1 cellular context compared by ENCODE assay signal in the genomic region with DNA sequence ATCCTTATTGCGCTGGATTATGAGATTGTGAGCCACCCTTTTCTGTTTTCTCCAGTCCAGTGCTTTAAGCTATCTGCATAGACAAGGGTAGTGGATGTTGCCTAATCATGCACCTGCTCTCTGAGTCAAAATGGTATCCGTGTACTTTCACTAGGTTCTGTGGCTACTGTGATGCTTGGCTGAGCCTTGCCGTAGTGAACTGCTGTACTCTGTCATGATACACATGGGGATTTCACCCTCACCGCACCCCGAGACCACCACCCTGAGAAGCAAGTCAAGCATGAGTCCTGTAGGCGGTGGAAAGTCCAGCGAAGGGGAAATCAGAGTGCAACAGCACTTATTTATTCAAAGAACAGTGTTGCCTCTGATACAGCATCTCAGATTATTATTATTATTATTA.
A peak's percentile ranks its signal among the peaks of the same experiment; 100 is the strongest.
TF ChIP-seq lines count a peak whose summit lies in the region.

No MANE protein-coding gene starts in this region.

TF ChIP-seq in GM12878, 131 proteins besides CTCF, POLR2A, EP300 and RAD21 (continued from another document):
- TF ChIP-seq, protein P1, sequence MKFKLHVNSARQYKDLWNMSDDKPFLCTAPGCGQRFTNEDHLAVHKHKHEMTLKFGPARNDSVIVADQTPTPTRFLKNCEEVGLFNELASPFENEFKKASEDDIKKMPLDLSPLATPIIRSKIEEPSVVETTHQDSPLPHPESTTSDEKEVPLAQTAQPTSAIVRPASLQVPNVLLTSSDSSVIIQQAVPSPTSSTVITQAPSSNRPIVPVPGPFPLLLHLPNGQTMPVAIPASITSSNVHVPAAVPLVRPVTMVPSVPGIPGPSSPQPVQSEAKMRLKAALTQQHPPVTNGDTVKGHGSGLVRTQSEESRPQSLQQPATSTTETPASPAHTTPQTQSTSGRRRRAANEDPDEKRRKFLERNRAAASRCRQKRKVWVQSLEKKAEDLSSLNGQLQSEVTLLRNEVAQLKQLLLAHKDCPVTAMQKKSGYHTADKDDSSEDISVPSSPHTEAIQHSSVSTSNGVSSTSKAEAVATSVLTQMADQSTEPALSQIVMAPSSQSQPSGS (IDR thresholded peaks at IDR 0.05; ENCODE audit: low read length), result peak; percentile 99
- peak; percentile 82 for TF ChIP-seq MEF2B (IDR thresholded peaks at IDR 0.05; ENCODE audit: partially characterized antibody, poor library complexity, severe bottlenecking)
- 0 out of 2 replicates have a peak, but pooled peaks have one; percentile 48 for TF ChIP-seq GATAD2B (conservative IDR thresholded peaks at IDR 0.05; ENCODE audit: low read depth)
- peak; percentile 99 for TF ChIP-seq TCF12 (IDR thresholded peaks at IDR 0.05; ENCODE audit: low read depth, low read length)
- TF ChIP-seq CREM (IDR thresholded peaks at IDR 0.05; ENCODE audit: low read depth), result peak; percentile 91
- TF ChIP-seq ZBED1 (IDR thresholded peaks at IDR 0.05; ENCODE audit: borderline replicate concordance), result peak; percentile 100
- peak; percentile 57; the same call in 1 of the 2 replicates for TF ChIP-seq DPF2 (IDR thresholded peaks at IDR 0.05)
- TF ChIP-seq BHLHE40 (IDR thresholded peaks at IDR 0.05; ENCODE audit: borderline replicate concordance in 1 of 2, low read depth in 2 of 2, low read length in 1 of 2), result peak; percentile 71 to 86; a peak in 3 of 4 replicates
- TF ChIP-seq CBX5 (IDR thresholded peaks at IDR 0.05; ENCODE audit: low read depth), result peak; percentile 95
- no peak for TF ChIP-seq SMARCA5 (IDR thresholded peaks at IDR 0.05)
- no peak; the same call in 1 of the 2 replicates for TF ChIP-seq BACH1 (IDR thresholded peaks at IDR 0.05; ENCODE audit: borderline replicate concordance)
- TF ChIP-seq CBFB (IDR thresholded peaks at IDR 0.05; ENCODE audit: low read depth), result peak; percentile 99
- no peak for TF ChIP-seq SIX5 (IDR thresholded peaks at IDR 0.05; ENCODE audit: low read depth, low read length, severe bottlenecking)
- TF ChIP-seq TCF7 (IDR thresholded peaks at IDR 0.05; ENCODE audit: borderline replicate concordance), result peak; percentile 67
- TF ChIP-seq, protein P2, sequence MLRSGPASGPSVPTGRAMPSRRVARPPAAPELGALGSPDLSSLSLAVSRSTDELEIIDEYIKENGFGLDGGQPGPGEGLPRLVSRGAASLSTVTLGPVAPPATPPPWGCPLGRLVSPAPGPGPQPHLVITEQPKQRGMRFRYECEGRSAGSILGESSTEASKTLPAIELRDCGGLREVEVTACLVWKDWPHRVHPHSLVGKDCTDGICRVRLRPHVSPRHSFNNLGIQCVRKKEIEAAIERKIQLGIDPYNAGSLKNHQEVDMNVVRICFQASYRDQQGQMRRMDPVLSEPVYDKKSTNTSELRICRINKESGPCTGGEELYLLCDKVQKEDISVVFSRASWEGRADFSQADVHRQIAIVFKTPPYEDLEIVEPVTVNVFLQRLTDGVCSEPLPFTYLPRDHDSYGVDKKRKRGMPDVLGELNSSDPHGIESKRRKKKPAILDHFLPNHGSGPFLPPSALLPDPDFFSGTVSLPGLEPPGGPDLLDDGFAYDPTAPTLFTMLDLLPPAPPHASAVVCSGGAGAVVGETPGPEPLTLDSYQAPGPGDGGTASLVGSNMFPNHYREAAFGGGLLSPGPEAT (IDR thresholded peaks at IDR 0.05; ENCODE audit: low read depth), result no peak; the same call in 1 of the 2 replicates
- TF ChIP-seq CEBPB (IDR thresholded peaks at IDR 0.05; ENCODE audit: borderline replicate concordance in 1 of 2, low read depth in 2 of 2, low read length in 2 of 2), result peak; percentile 93 to 100
- TF ChIP-seq NFIC (IDR thresholded peaks at IDR 0.05; ENCODE audit: low read depth, low read length), result peak; percentile 99
- TF ChIP-seq NR2F1 (conservative IDR thresholded peaks at IDR 0.05), result peak; percentile 92
- TF ChIP-seq RAD51 (IDR thresholded peaks at IDR 0.05), result no peak
- peak in 1 of 2 experiments; percentile 96; a peak in 2 of 4 replicates for TF ChIP-seq ETV6 (conservative IDR thresholded peaks at IDR 0.05 in 1 of 2, IDR thresholded peaks at IDR 0.05 in 1 of 2; ENCODE audit: borderline replicate concordance in 1 of 2, low read depth in 1 of 2)
- no peak for TF ChIP-seq SUZ12 (IDR thresholded peaks at IDR 0.05; ENCODE audit: unreplicated experiment)
- TF ChIP-seq ZNF384 (IDR thresholded peaks at IDR 0.05; ENCODE audit: borderline replicate concordance, low read depth, low read length), result no peak
- peak; percentile 87; the same call in 1 of the 2 replicates for TF ChIP-seq STAT3 (IDR thresholded peaks at IDR 0.05; ENCODE audit: low read depth, low read length)
- TF ChIP-seq EZH2 (IDR thresholded peaks at IDR 0.05; ENCODE audit: borderline replicate concordance, control insufficient read depth, low read depth, low read length), result 0 out of 2 replicates have a peak, but pooled peaks have one; percentile 80
- no peak for TF ChIP-seq RB1 (IDR thresholded peaks at IDR 0.05; ENCODE audit: borderline replicate concordance)
- TF ChIP-seq, protein P3, sequence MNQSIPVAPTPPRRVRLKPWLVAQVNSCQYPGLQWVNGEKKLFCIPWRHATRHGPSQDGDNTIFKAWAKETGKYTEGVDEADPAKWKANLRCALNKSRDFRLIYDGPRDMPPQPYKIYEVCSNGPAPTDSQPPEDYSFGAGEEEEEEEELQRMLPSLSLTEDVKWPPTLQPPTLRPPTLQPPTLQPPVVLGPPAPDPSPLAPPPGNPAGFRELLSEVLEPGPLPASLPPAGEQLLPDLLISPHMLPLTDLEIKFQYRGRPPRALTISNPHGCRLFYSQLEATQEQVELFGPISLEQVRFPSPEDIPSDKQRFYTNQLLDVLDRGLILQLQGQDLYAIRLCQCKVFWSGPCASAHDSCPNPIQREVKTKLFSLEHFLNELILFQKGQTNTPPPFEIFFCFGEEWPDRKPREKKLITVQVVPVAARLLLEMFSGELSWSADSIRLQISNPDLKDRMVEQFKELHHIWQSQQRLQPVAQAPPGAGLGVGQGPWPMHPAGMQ (IDR thresholded peaks at IDR 0.05; ENCODE audit: borderline replicate concordance), result no peak
- TF ChIP-seq, protein P4, sequence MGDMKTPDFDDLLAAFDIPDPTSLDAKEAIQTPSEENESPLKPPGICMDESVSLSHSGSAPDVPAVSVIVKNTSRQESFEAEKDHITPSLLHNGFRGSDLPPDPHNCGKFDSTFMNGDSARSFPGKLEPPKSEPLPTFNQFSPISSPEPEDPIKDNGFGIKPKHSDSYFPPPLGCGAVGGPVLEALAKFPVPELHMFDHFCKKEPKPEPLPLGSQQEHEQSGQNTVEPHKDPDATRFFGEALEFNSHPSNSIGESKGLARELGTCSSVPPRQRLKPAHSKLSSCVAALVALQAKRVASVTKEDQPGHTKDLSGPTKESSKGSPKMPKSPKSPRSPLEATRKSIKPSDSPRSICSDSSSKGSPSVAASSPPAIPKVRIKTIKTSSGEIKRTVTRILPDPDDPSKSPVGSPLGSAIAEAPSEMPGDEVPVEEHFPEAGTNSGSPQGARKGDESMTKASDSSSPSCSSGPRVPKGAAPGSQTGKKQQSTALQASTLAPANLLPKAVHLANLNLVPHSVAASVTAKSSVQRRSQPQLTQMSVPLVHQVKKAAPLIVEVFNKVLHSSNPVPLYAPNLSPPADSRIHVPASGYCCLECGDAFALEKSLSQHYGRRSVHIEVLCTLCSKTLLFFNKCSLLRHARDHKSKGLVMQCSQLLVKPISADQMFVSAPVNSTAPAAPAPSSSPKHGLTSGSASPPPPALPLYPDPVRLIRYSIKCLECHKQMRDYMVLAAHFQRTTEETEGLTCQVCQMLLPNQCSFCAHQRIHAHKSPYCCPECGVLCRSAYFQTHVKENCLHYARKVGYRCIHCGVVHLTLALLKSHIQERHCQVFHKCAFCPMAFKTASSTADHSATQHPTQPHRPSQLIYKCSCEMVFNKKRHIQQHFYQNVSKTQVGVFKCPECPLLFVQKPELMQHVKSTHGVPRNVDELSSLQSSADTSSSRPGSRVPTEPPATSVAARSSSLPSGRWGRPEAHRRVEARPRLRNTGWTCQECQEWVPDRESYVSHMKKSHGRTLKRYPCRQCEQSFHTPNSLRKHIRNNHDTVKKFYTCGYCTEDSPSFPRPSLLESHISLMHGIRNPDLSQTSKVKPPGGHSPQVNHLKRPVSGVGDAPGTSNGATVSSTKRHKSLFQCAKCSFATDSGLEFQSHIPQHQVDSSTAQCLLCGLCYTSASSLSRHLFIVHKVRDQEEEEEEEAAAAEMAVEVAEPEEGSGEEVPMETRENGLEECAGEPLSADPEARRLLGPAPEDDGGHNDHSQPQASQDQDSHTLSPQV (IDR thresholded peaks at IDR 0.05), result no peak
- TF ChIP-seq POU2F2 (IDR thresholded peaks at IDR 0.05; ENCODE audit: borderline replicate concordance, low read depth, low read length), result peak; percentile 92
- TF ChIP-seq HDAC2 (IDR thresholded peaks at IDR 0.05), result no peak
- TF ChIP-seq TAF1 (IDR thresholded peaks at IDR 0.05; ENCODE audit: borderline replicate concordance, low read depth, low read length), result 0 out of 2 replicates have a peak, but pooled peaks have one; percentile 22
- TF ChIP-seq, protein P5, sequence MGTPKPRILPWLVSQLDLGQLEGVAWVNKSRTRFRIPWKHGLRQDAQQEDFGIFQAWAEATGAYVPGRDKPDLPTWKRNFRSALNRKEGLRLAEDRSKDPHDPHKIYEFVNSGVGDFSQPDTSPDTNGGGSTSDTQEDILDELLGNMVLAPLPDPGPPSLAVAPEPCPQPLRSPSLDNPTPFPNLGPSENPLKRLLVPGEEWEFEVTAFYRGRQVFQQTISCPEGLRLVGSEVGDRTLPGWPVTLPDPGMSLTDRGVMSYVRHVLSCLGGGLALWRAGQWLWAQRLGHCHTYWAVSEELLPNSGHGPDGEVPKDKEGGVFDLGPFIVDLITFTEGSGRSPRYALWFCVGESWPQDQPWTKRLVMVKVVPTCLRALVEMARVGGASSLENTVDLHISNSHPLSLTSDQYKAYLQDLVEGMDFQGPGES (IDR thresholded peaks at IDR 0.05), result no peak
- TF ChIP-seq TARDBP (IDR thresholded peaks at IDR 0.05; ENCODE audit: borderline replicate concordance), result peak; percentile 75; the same call in 1 of the 2 replicates
- peak; percentile 100 for TF ChIP-seq RUNX3 (IDR thresholded peaks at IDR 0.05; ENCODE audit: low read length)
- TF ChIP-seq MTA2 (IDR thresholded peaks at IDR 0.05; ENCODE audit: low read depth), result peak; percentile 51
- peak; percentile 99 for TF ChIP-seq IRF4 (IDR thresholded peaks at IDR 0.05; ENCODE audit: low read depth, low read length)
- no peak for TF ChIP-seq STAT1 (conservative IDR thresholded peaks at IDR 0.05)
- TF ChIP-seq MYC (IDR thresholded peaks at IDR 0.05; ENCODE audit: insufficient read depth, insufficient read length, insufficient replicate concordance, low read length, severe bottlenecking), result no peak
- peak; percentile 65; the same call in 1 of the 2 replicates for TF ChIP-seq POLR2AphosphoS5 (IDR thresholded peaks at IDR 0.05; ENCODE audit: low read length)
